Comparison of ENCODE assay signal across 34 cellular contexts in the genomic region with DNA sequence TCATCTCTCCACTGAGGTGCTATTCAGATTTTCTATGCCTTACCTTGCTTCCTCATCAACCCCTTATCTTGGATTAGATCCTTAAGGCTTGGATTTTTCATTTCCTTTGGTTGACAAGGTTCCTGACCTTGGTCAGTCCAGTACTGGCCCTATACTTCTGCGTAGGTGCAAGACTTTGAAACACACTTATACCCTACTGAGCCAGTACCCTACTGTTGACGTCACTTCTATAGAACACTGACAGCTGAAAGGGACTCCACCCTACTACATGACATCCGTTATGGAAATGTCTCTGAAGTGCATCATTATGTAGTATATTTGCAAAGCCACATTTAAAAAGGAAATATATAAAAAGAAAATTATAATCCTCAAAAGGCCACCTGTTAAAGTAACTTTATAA. TPM values are rescaled to one million over a fixed set of nuclear protein-coding genes. Genes with fewer than 3 reads are reported as not detected.
"Had no signal": no experiment of that assay in that cellular context is flagged by ENCODE, and none has a peak within 500 bp of the region (broad histone marks: within the 10 kb centered on the region; RNA-seq: fewer than 3 reads in every experiment).

No MANE protein-coding gene starts in this region.

- H3K9me3 ChIP-seq: esophagus muscularis mucosa, gastrocnemius medialis, heart left ventricle had no signal

- H3K9me3 Mint-ChIP-seq: activated B cell treated with CpG ODN at 0.5 μM for 24 hours; activated CD8-positive, alpha-beta T cell treated with anti-CD3 and anti-CD28 coated beads for 36 hours; activated T-cell treated with anti-CD3 and anti-CD28 coated beads, Interleukin-2, amount 50 U/mL, for 4 hours; activated T-helper 17 cell treated with anti-CD3 and anti-CD28 coated beads, Interleukin-2, amount 50 U/mL, for 72 hours; T-helper 2 cell treated with Interferon-gamma antibody and Interleukin-4, amounts not matched to agents 5 μg/mL and 100 μg/mL, for 36 hours had no signal

- H3K27me3 Mint-ChIP-seq: activated B cell treated with CpG ODN at 0.5 μM for 24 hours; activated CD8-positive, alpha-beta T cell treated with anti-CD3 and anti-CD28 coated beads for 36 hours; activated naive CD8-positive, alpha-beta T cell; activated T-helper 17 cell treated with anti-CD3 and anti-CD28 coated beads, Interleukin-2, amount 50 U/mL, for 72 hours; effector memory CD8-positive, alpha-beta T cell; T-helper 17 cell had no signal

- ATAC-seq: activated CD4-positive, CD25-positive, alpha-beta regulatory T cell treated with anti-CD3 and anti-CD28 coated beads, Interleukin-2, amount 50 U/mL, for 24 hours; activated CD8-positive, alpha-beta T cell treated with anti-CD3 and anti-CD28 coated beads for 36 hours; activated T-cell treated with anti-CD3 and anti-CD28 coated beads, Interleukin-2, amount 50 U/mL, for 4 hours; activated T-helper 17 cell treated with anti-CD3 and anti-CD28 coated beads, Interleukin-2, amount 50 U/mL, for 72 hours; effector memory CD8-positive, alpha-beta T cell; foreskin keratinocyte; gastrocnemius medialis; T-helper 17 cell had no signal

- H3K4me3 ChIP-seq: esophagus muscularis mucosa, gastrocnemius medialis, heart left ventricle had no signal

- H3K27me3 ChIP-seq: brain microvascular endothelial cell, foreskin keratinocyte, gastrocnemius medialis had no signal

- H3K36me3 Mint-ChIP-seq: activated naive CD8-positive, alpha-beta T cell had no signal

- DNase-seq: activated B cell treated with CpG ODN at 0.5 μM for 24 hours; activated CD4-positive, alpha-beta T cell treated with anti-CD3 and anti-CD28 coated beads for 48 hours; activated CD4-positive, alpha-beta T cell treated with anti-CD3 and anti-CD28 coated beads, Interleukin-2, amount 50 U/mL, for 1 hour; activated CD4-positive, alpha-beta T cell treated with anti-CD3 and anti-CD28 coated beads, Interleukin-2, amount 50 U/mL, for 48 hours; activated CD8-positive, alpha-beta memory T cell treated with anti-CD3 and anti-CD28 coated beads for 24 hours; activated CD8-positive, alpha-beta T cell treated with anti-CD3 and anti-CD28 coated beads for 36 hours; activated effector memory CD4-positive, alpha-beta T cell treated with Interleukin-2 at 50 U/mL for 16 hours; activated gamma-delta T cell treated with Interleukin-2 at 50 U/mL for 16 hours; activated naive CD4-positive, alpha-beta T cell treated with anti-CD3 and anti-CD28 coated beads, Interleukin-2, amount 50 U/mL, for 16 hours; activated naive CD4-positive, alpha-beta T cell treated with Interleukin-2 at 50 U/mL for 16 hours; activated T-cell treated with anti-CD3 and anti-CD28 coated beads, Interleukin-2, amount 50 U/mL, for 4 hours; amniotic stem cell; anterior cingulate cortex; brain microvascular endothelial cell; caudate nucleus; cortex of kidney; dermis blood vessel endothelial cell; effector CD4-positive, alpha-beta T cell; effector memory CD8-positive, alpha-beta T cell; erythroblast; foreskin keratinocyte; gastrocnemius medialis; glutamatergic neuron; heart left ventricle; T-helper 17 cell; T1000; WERI-Rb-1 had no signal

- H3K36me3 ChIP-seq: brain microvascular endothelial cell, esophagus muscularis mucosa, gastrocnemius medialis, heart left ventricle, WERI-Rb-1 had no signal

- H3K27ac ChIP-seq: brain microvascular endothelial cell, esophagus muscularis mucosa, foreskin keratinocyte, gastrocnemius medialis, heart left ventricle, WERI-Rb-1 had no signal

- H3K4me3 Mint-ChIP-seq: activated B cell treated with CpG ODN at 0.5 μM for 24 hours; activated CD8-positive, alpha-beta T cell treated with anti-CD3 and anti-CD28 coated beads for 36 hours; activated naive CD8-positive, alpha-beta T cell; activated T-cell treated with anti-CD3 and anti-CD28 coated beads, Interleukin-2, amount 50 U/mL, for 4 hours; activated T-helper 17 cell treated with anti-CD3 and anti-CD28 coated beads, Interleukin-2, amount 50 U/mL, for 72 hours; effector memory CD8-positive, alpha-beta T cell; T-helper 17 cell; T-helper 2 cell treated with Interferon-gamma antibody and Interleukin-4, amounts not matched to agents 5 μg/mL and 100 μg/mL, for 36 hours had no signal

- H3K4me1 ChIP-seq: esophagus muscularis mucosa, foreskin keratinocyte, gastrocnemius medialis, heart left ventricle had no signal

- FAIRE-seq: astrocyte, colon had no signal

- H3K27ac Mint-ChIP-seq: activated B cell treated with CpG ODN at 0.5 μM for 24 hours; activated CD8-positive, alpha-beta T cell treated with anti-CD3 and anti-CD28 coated beads for 36 hours; activated naive CD8-positive, alpha-beta T cell; activated T-helper 17 cell treated with anti-CD3 and anti-CD28 coated beads, Interleukin-2, amount 50 U/mL, for 72 hours; effector memory CD8-positive, alpha-beta T cell; T-helper 17 cell; T-helper 2 cell treated with Interferon-gamma antibody and Interleukin-4, amounts not matched to agents 5 μg/mL and 100 μg/mL, for 36 hours had no signal

- H3K4me1 Mint-ChIP-seq: activated B cell treated with CpG ODN at 0.5 μM for 24 hours; activated T-helper 17 cell treated with anti-CD3 and anti-CD28 coated beads, Interleukin-2, amount 50 U/mL, for 72 hours; T-helper 17 cell had no signal

RNA-seq across cellular contexts. Expression of a gene that starts 12.0 kb away (rescaled TPM):
- total RNA-seq: activated B cell treated with CpG ODN at 0.5 μM for 24 hours had no signal
